ENCODE assay signal across 8 cellular contexts in the genomic region with DNA sequence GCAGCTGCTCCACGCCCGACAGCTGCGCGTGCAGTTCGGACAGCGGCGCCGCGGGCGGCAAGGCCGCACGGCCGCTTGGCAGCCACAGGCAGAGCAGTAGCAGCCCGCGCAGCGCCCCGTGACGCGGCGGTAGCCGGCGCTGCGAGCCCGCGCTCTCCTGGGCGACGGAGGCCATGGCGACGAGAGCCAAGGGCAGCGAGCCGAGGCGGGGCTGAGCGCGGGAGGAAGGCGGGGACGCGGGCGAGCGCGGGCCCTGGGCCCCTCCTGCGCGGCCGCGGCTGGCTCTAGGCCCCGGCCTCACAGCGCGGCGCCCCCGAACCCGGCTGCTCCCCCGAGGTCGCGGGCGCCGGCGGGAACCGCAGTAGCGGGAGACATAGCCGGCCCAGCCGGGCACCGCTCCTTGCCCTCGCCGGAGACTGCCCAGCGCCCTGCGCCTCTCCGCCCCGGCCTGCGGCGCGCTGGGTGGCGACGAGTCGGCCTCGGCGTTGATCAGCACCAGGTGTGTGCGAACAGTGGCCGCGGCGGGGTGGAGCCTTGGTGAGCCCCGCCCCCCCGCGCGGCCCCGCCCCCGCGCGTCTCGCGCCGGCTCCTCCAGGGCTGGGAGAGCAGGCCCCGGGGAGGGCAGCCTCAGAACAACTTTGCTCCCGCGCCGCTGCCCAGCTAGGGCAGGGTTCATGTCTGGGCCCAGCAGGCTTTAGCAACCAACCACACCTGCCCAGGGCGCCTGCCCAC. TPM values are rescaled to one million over a fixed set of nuclear protein-coding genes. Genes with fewer than 3 reads are reported as not detected.
A peak's percentile ranks its signal among the peaks of the same experiment; 100 is the strongest.
DNase-seq lines count a peak whose midpoint lies in the region; ATAC-seq and TF ChIP-seq lines count a peak whose summit lies in the region.

TSS of gene LRP11 (minus strand) at position 514 of the 732 bp plus-strand sequence. CDS start at position 175, 339 bp downstream.

- peak within 1 kb of the TSS; percentile 88 for H3K4me3 Mint-ChIP-seq in T-helper 17 cell
- peak within 1 kb of the TSS; percentile 78 for H3K4me3 Mint-ChIP-seq in progenitor cell of endocrine pancreas (ENCODE audit: low read depth)

- no peaks in the 10 kb centered on the region for H3K36me3 ChIP-seq in upper lobe of left lung

- peak in 3 of 4 donors; percentile 36 to 83 (median 71) for TF ChIP-seq POLR2A in upper lobe of left lung (IDR thresholded peaks at IDR 0.05)

- no peak for TF ChIP-seq EP300 in upper lobe of left lung (IDR thresholded peaks at IDR 0.05)

- H3K9me3 Mint-ChIP-seq in progenitor cell of endocrine pancreas (ENCODE audit: low read depth): no peaks in the 10 kb centered on the region

- peaks cover 7% of the 10 kb centered on the region for H3K27me3 Mint-ChIP-seq in T-helper 17 cell
- H3K27me3 Mint-ChIP-seq in progenitor cell of endocrine pancreas: peaks cover 24% of the 10 kb centered on the region

- DNase-seq in GM12864 (ENCODE audit: low read depth): no peak
- peak; percentile 72 for DNase-seq in NCI-H1436 (lab: John Stamatoyannopoulos, UW)
- peak; percentile 77 to 81 (median 79) for DNase-seq in T-helper 17 cell
- peak in 55 of 56 donors; percentile 30 to 91 (median 72) for DNase-seq in amygdala (lab: John Stamatoyannopoulos, UW)
- DNase-seq in left cardiac atrium: peak; percentile 83
- peak; percentile 84 for DNase-seq in progenitor cell of endocrine pancreas (ENCODE audit: low spot score, unreplicated experiment)
- DNase-seq in upper lobe of left lung: peak; percentile 95 to 97

- no peaks in the 10 kb centered on the region for H3K27me3 ChIP-seq in upper lobe of left lung

- H3K4me1 Mint-ChIP-seq in T-helper 17 cell (peaks cover 17% of the 10 kb centered on the region), progenitor cell of endocrine pancreas (ENCODE audit: low read depth) (peaks cover 43% of the 10 kb centered on the region)

- H3K4me3 ChIP-seq in GM12864 (ENCODE audit: low read depth, low read length): peak within 1 kb of the TSS; percentile 52
- H3K4me3 ChIP-seq in upper lobe of left lung: peak within 1 kb of the TSS; percentile 38 to 91 (median 79)

- H3K36me3 Mint-ChIP-seq in T-helper 17 cell (ENCODE audit: low read depth) (no peaks in the 10 kb centered on the region), progenitor cell of endocrine pancreas (ENCODE audit: insufficient read depth) (peaks cover 3% of the 10 kb centered on the region)

- peaks cover 13 to 36% (median 26%) of the 10 kb centered on the region in 4 donors for H3K4me1 ChIP-seq in upper lobe of left lung

- intact Hi-C loops in left cardiac atrium (cut with DNase I): no loop called here

- H3K9me3 ChIP-seq in T-helper 17 cell (ENCODE audit: control insufficient read depth, low read length, poor library complexity, severe bottlenecking): no peaks in the 10 kb centered on the region
- H3K9me3 ChIP-seq in upper lobe of left lung: no peaks in the 10 kb centered on the region

- 0 to 1% methylated on average over 6 to 48 of the region's 95 CpGs for WGBS in upper lobe of left lung, 2 donors

- ATAC-seq in HG02763 (IDR thresholded peaks at IDR 0.05; ENCODE audit: unreplicated experiment) (peak; percentile 73), T-helper 17 cell (peak; percentile 88), left cardiac atrium (peak; percentile 92 to 95), upper lobe of left lung (ENCODE audit: low FRiP score in 2 of 2) (peak; percentile 94 to 95)

- TF ChIP-seq CTCF in GM12864 (IDR thresholded peaks at IDR 0.05; ENCODE audit: low read depth, low read length, missing control alignments): no peak
- TF ChIP-seq CTCF in progenitor cell of endocrine pancreas (IDR thresholded peaks at IDR 0.05; ENCODE audit: unreplicated experiment): no peak
- peak in 2 of 6 experiments; percentile 21 to 33 for TF ChIP-seq CTCF in upper lobe of left lung (IDR thresholded peaks at IDR 0.05)

- H3K27ac Mint-ChIP-seq in T-helper 17 cell: no peak within 1 kb of the TSS
- peak within 1 kb of the TSS; percentile 95 for H3K27ac Mint-ChIP-seq in progenitor cell of endocrine pancreas

- peak within 1 kb of the TSS; percentile 89 to 93 (median 90) for H3K27ac ChIP-seq in upper lobe of left lung

RNA-seq across cellular contexts. Expression of gene LRP11, which starts in this region (rescaled TPM):
- total RNA-seq in T-helper 17 cell (1 to 10 TPM; 1.8 to 2.5 TPM), left cardiac atrium (10 to 100 TPM; 15.5 to 25.7 TPM), progenitor cell of endocrine pancreas (45.0 and 63.3 TPM in 2 replicates), upper lobe of left lung (100 to 1,000 TPM in 1 of 6 donors, 10 to 100 TPM in 5; 30.2 to 104 (median 39.9) TPM)

Comparison
In these comparisons a context has a peak if more than half of its experiments do, and no peak if none do; other contexts are left out.
1. RNA of gene LRP11 (total RNA-seq): 45.0 to 63.3 TPM in progenitor cell of endocrine pancreas, 30.2 to 104 TPM in upper lobe of left lung and 15.5 to 25.7 TPM in left cardiac atrium; 1.8 to 2.5 TPM in T-helper 17 cell; every median in the first group is over 4 times any median in the second.
2. Peak in every context shown above with its lines, with median percentiles within 50 percentile points of each other: ATAC-seq.